In the genomic region with DNA sequence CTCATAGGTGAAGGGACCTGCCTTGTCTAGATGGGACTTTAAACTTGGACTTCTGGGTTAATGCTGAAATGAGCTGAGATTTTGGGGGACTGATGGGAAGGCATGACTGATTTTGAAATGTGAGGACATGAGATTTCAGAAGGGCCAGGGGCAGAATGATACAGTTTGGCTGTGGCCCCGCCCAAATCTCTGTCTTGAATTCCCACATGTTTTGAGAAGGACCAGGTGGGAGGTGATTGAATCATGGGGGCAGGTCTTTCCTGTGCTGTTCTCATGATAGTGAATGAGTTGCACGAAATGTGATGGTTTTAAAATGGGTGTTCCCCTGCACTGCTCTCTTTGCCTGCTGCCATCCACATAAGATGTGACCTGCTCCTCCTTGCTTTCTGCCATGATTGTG, we compare ENCODE assay signal across 16 cellular contexts. TPM values are rescaled to one million over a fixed set of nuclear protein-coding genes. Genes with fewer than 3 reads are reported as not detected.
DNase-seq lines count a peak whose midpoint lies in the region; ATAC-seq and TF ChIP-seq lines count a peak whose summit lies in the region.
"Had no signal": no experiment of that assay in that cellular context is flagged by ENCODE, and none has a peak within 500 bp of the region (broad histone marks: within the 10 kb centered on the region; RNA-seq: fewer than 3 reads in every experiment).

No MANE protein-coding gene starts in this region.

- intact Hi-C loops in OCI-LY7 (cut with micrococcal nuclease; ENCODE audit: unreplicated experiment), result loop anchor here (5.0 kb wide), 1 partner anchor 278 kb away; no protein-coding TSS in a partner anchor

- H3K36me3 ChIP-seq in OCI-LY7 (ENCODE audit: insufficient read depth, low read length) (peaks cover 32% of the 10 kb centered on the region), esophagus (ENCODE audit: control insufficient read depth in 2 of 2, insufficient read depth in 2 of 2, low read length in 1 of 2) (no peaks in the 10 kb centered on the region)
- H3K36me3 ChIP-seq: SJCRH30 had no signal

- CTCF ChIA-PET in OCI-LY7 (lab: Charles Lee; ENCODE audit: unreplicated experiment), result interaction anchor here (1.1 kb wide), 1 partner anchor 14 kb away, joined by 3 read pairs; no protein-coding TSS in a partner anchor

- no peaks in the 10 kb centered on the region for H4K20me1 ChIP-seq in OCI-LY7 (ENCODE audit: insufficient read depth, low read length)
- H4K20me1 ChIP-seq: BLaER1 had no signal

- DNase-seq in OCI-LY7 (ENCODE audit: low spot score) (no peak), GM19240 (ENCODE audit: insufficient read length, low spot score) (no peak), NCI-H345 (lab: John Stamatoyannopoulos, UW) (no peak), foreskin melanocyte (no peak)
- DNase-seq: Kasumi-1, NCI-H187 treated with DMSO at 0.1 percent for 48 hours, NCI-H2171 treated with DMSO at 0.1 percent for 48 hours, NCI-H510A, SJCRH30, SW 1271 had no signal

- H3K9me3 ChIP-seq in OCI-LY7 (ENCODE audit: low read length), result peaks cover 30% of the 10 kb centered on the region
- H3K9me3 ChIP-seq in esophagus (ENCODE audit: control insufficient read depth in 2 of 2, insufficient read depth in 1 of 2, low read depth in 1 of 2, low read length in 1 of 2), result no peaks in the 10 kb centered on the region
- H3K9me3 ChIP-seq: SJCRH30 had no signal

- ATAC-seq in GM21390 (IDR thresholded peaks at IDR 0.05; ENCODE audit: unreplicated experiment) (peak; percentile 7), HG03196 (IDR thresholded peaks at IDR 0.05; ENCODE audit: unreplicated experiment) (no peak)
- ATAC-seq: GM23338 had no signal

- no TSS peak for BruUV-seq in OCI-LY7 (replicated peaks; lab: Mats Ljungman, UMichigan)

- H3K27ac ChIP-seq in OCI-LY7 (ENCODE audit: low read depth, low read length, poor library complexity, severe bottlenecking) (no peak overlapping the region), esophagus (ENCODE audit: low read depth in 2 of 2, low read length in 1 of 2) (peak overlapping the region; percentile 33 to 65)
- H3K27ac ChIP-seq: BLaER1, SJCRH30 had no signal

- H3K4me2 ChIP-seq in OCI-LY7 (ENCODE audit: low read length), result no peak overlapping the region
- H3K4me2 ChIP-seq: BLaER1, GM23338 had no signal

- POLR2A ChIA-PET in OCI-LY7 (lab: Charles Lee), result interaction anchor here (0.7 to 2.0 kb wide), 5 partner anchors 9 to 409 kb away, joined by 3 to 8 read pairs (median 4); no protein-coding TSS in a partner anchor

- H3K79me2 ChIP-seq in OCI-LY7 (ENCODE audit: insufficient read depth, low read depth, low read length), result no peaks in the 10 kb centered on the region

- 66 to 72% methylated on average over 2 of the region's 2 CpGs for WGBS in esophagus, 2 donors

- H3K9me2 ChIP-seq in OCI-LY7 (ENCODE audit: insufficient read depth, low read length), result no peaks in the 10 kb centered on the region

- no peak for TF ChIP-seq CTCF in OCI-LY7 (conservative IDR thresholded peaks at IDR 0.05; ENCODE audit: low read length)

- H3K27me3 ChIP-seq in esophagus (ENCODE audit: control insufficient read depth in 1 of 2, insufficient read depth in 2 of 2, low read length in 2 of 2), result no peaks in the 10 kb centered on the region
- H3K27me3 ChIP-seq: BLaER1, SJCRH30 had no signal

- H3K4me1 ChIP-seq in OCI-LY7 (ENCODE audit: insufficient read depth, low read length, poor library complexity, severe bottlenecking) (peaks cover 29% of the 10 kb centered on the region), esophagus (ENCODE audit: control insufficient read depth in 2 of 2, insufficient read depth in 2 of 2, low read length in 1 of 2) (no peaks in the 10 kb centered on the region)
- H3K4me1 ChIP-seq: BLaER1, SJCRH30 had no signal

- no peak overlapping the region for H3K4me3 ChIP-seq in OCI-LY7 (ENCODE audit: low read depth, low read length, poor library complexity, severe bottlenecking)
- no peak overlapping the region for H3K4me3 ChIP-seq in esophagus (ENCODE audit: low read depth in 1 of 2, low read length in 2 of 2)
- H3K4me3 ChIP-seq: BLaER1, GM23338, SJCRH30 had no signal

- H2AFZ ChIP-seq in OCI-LY7 (ENCODE audit: low read length), result peak overlapping the region; percentile 77
- H2AFZ ChIP-seq: GM23338 had no signal

RNA-seq across cellular contexts. Expression of gene ILDR1, which starts 42.8 kb away (rescaled TPM):
- 1.1 and 2.4 TPM in 2 replicates for total RNA-seq in OCI-LY7 (2014; rRNA removed; shearing (Covaris generic))
- total RNA-seq in OCI-LY7 (2022), result 2.5 and 2.6 TPM in 2 replicates
- polyA plus RNA-seq in esophagus, result 1 to 10 TPM; 1.9 to 2.6 TPM
- total RNA-seq: RPMI7951, SJCRH30 had no signal
